ENCODE assay signal across 27 cellular contexts in genomic region chrX:24927372-24927771, GRCh38.
"Had no signal": no experiment of that assay in that cellular context is flagged by ENCODE, and none has a peak within 500 bp of the region (broad histone marks: within the 10 kb centered on the region; RNA-seq: fewer than 3 reads in every experiment).

No MANE protein-coding gene starts in this region.

- H3K9me3 ChIP-seq: adrenal gland, body of pancreas, esophagus squamous epithelium had no signal

- H3K27me3 ChIP-seq: body of pancreas, esophagus squamous epithelium had no signal

- H3K4me3 Mint-ChIP-seq: activated CD4-positive, alpha-beta memory T cell treated with anti-CD3 and anti-CD28 coated beads, Interleukin-2, amount 10 ng/mL, durations not matched to agents 7 days and 5 days; activated CD4-positive, alpha-beta T cell treated with anti-CD3 and anti-CD28 coated beads, Interleukin-2, amount 10 ng/mL, durations not matched to agents 7 days and 5 days; activated naive CD4-positive, alpha-beta T cell treated with anti-CD3 and anti-CD28 coated beads for 36 hours; activated naive CD4-positive, alpha-beta T cell treated with anti-CD3 and anti-CD28 coated beads, Interleukin-2, amount 50 U/mL, for 24 hours; activated naive CD8-positive, alpha-beta T cell treated with anti-CD3 and anti-CD28 coated beads for 36 hours; activated naive CD8-positive, alpha-beta T cell treated with anti-CD3 and anti-CD28 coated beads, Interleukin-2, amount 50 U/mL, for 24 hours; activated T-cell treated with anti-CD3 and anti-CD28 coated beads, Interleukin-2, amount 50 U/mL, for 24 hours; effector memory CD8-positive, alpha-beta T cell had no signal

- H3K4me3 ChIP-seq: adrenal gland, body of pancreas, esophagus squamous epithelium had no signal

- H3K9me3 Mint-ChIP-seq: activated CD4-positive, alpha-beta memory T cell treated with anti-CD3 and anti-CD28 coated beads, Interleukin-2, amount 10 ng/mL, durations not matched to agents 7 days and 5 days; activated CD4-positive, alpha-beta T cell treated with anti-CD3 and anti-CD28 coated beads, Interleukin-2, amount 10 ng/mL, durations not matched to agents 7 days and 5 days; activated naive CD4-positive, alpha-beta T cell treated with anti-CD3 and anti-CD28 coated beads for 36 hours; activated naive CD4-positive, alpha-beta T cell treated with anti-CD3 and anti-CD28 coated beads, Interleukin-2, amount 50 U/mL, for 24 hours; activated naive CD8-positive, alpha-beta T cell treated with anti-CD3 and anti-CD28 coated beads for 36 hours; activated naive CD8-positive, alpha-beta T cell treated with anti-CD3 and anti-CD28 coated beads, Interleukin-2, amount 50 U/mL, for 24 hours; activated T-cell treated with anti-CD3 and anti-CD28 coated beads, Interleukin-2, amount 50 U/mL, for 24 hours; activated T-helper 2 cell treated with anti-CD3 and anti-CD28 coated beads, Interferon-gamma antibody, Interleukin-2, Interleukin-4, amounts not matched to agents 10 μg/mL and 5 μg/mL and 100 μg/mL, durations not matched to agents 14 hours and 24 hours and 36 hours; effector memory CD8-positive, alpha-beta T cell had no signal

- DNase-seq: activated CD4-positive, alpha-beta memory T cell treated with anti-CD3 and anti-CD28 coated beads, Interleukin-2, amount 10 ng/mL, durations not matched to agents 7 days and 5 days; activated CD4-positive, alpha-beta T cell treated with anti-CD3 and anti-CD28 coated beads for 1 hour; activated CD4-positive, alpha-beta T cell treated with anti-CD3 and anti-CD28 coated beads for 4 hours; activated CD4-positive, alpha-beta T cell treated with anti-CD3 and anti-CD28 coated beads, Interleukin-2, amount 10 ng/mL, durations not matched to agents 7 days and 5 days; activated CD4-positive, alpha-beta T cell treated with anti-CD3 and anti-CD28 coated beads, Interleukin-2, amount 50 U/mL, for 4 hours; activated CD8-positive, alpha-beta memory T cell treated with anti-CD3 and anti-CD28 coated beads, Interleukin-2, amount 50 U/mL, for 48 hours; activated effector memory CD4-positive, alpha-beta T cell treated with anti-CD3 and anti-CD28 coated beads, Interleukin-2, amount 50 U/mL, for 16 hours; activated naive CD4-positive, alpha-beta T cell treated with anti-CD3 and anti-CD28 coated beads for 36 hours; activated naive CD8-positive, alpha-beta T cell treated with anti-CD3 and anti-CD28 coated beads for 36 hours; activated naive CD8-positive, alpha-beta T cell treated with anti-CD3 and anti-CD28 coated beads, Interleukin-2, amount 50 U/mL, for 24 hours; activated T-cell treated with anti-CD3 and anti-CD28 coated beads for 4 hours; activated T-cell treated with anti-CD3 and anti-CD28 coated beads, Interleukin-2, amount 50 U/mL, for 24 hours; adrenal gland; amygdala; aorta; body of pancreas; caudate nucleus; cortex of kidney; dermis blood vessel endothelial cell; effector CD4-positive, alpha-beta T cell; effector memory CD8-positive, alpha-beta T cell; esophagus squamous epithelium; foreskin melanocyte; head of caudate nucleus had no signal

- H3K27ac Mint-ChIP-seq: activated CD4-positive, alpha-beta memory T cell treated with anti-CD3 and anti-CD28 coated beads, Interleukin-2, amount 10 ng/mL, durations not matched to agents 7 days and 5 days; activated CD4-positive, alpha-beta T cell treated with anti-CD3 and anti-CD28 coated beads, Interleukin-2, amount 10 ng/mL, durations not matched to agents 7 days and 5 days; activated naive CD4-positive, alpha-beta T cell treated with anti-CD3 and anti-CD28 coated beads for 36 hours; activated naive CD4-positive, alpha-beta T cell treated with anti-CD3 and anti-CD28 coated beads, Interleukin-2, amount 50 U/mL, for 24 hours; activated naive CD8-positive, alpha-beta T cell treated with anti-CD3 and anti-CD28 coated beads for 36 hours; activated naive CD8-positive, alpha-beta T cell treated with anti-CD3 and anti-CD28 coated beads, Interleukin-2, amount 50 U/mL, for 24 hours; activated T-cell treated with anti-CD3 and anti-CD28 coated beads, Interleukin-2, amount 50 U/mL, for 24 hours; activated T-helper 2 cell treated with anti-CD3 and anti-CD28 coated beads, Interferon-gamma antibody, Interleukin-2, Interleukin-4, amounts not matched to agents 10 μg/mL and 5 μg/mL and 100 μg/mL, durations not matched to agents 14 hours and 24 hours and 36 hours; effector memory CD8-positive, alpha-beta T cell had no signal

- ATAC-seq: activated naive CD8-positive, alpha-beta T cell treated with anti-CD3 and anti-CD28 coated beads, Interleukin-2, amount 50 U/mL, for 24 hours; body of pancreas; effector memory CD8-positive, alpha-beta T cell had no signal

- H3K36me3 ChIP-seq: adrenal gland had no signal

- H3K4me1 ChIP-seq: adrenal gland, body of pancreas, esophagus squamous epithelium had no signal

- H3K4me1 Mint-ChIP-seq: activated naive CD4-positive, alpha-beta T cell treated with anti-CD3 and anti-CD28 coated beads, Interleukin-2, amount 50 U/mL, for 24 hours had no signal

- H3K27me3 Mint-ChIP-seq: activated CD4-positive, alpha-beta memory T cell treated with anti-CD3 and anti-CD28 coated beads, Interleukin-2, amount 10 ng/mL, durations not matched to agents 7 days and 5 days; activated CD4-positive, alpha-beta T cell treated with anti-CD3 and anti-CD28 coated beads, Interleukin-2, amount 10 ng/mL, durations not matched to agents 7 days and 5 days; activated naive CD4-positive, alpha-beta T cell treated with anti-CD3 and anti-CD28 coated beads, Interleukin-2, amount 50 U/mL, for 24 hours; activated naive CD8-positive, alpha-beta T cell treated with anti-CD3 and anti-CD28 coated beads for 36 hours; activated naive CD8-positive, alpha-beta T cell treated with anti-CD3 and anti-CD28 coated beads, Interleukin-2, amount 50 U/mL, for 24 hours; effector memory CD8-positive, alpha-beta T cell had no signal

- H3K27ac ChIP-seq: adrenal gland, body of pancreas, epithelial cell of prostate, esophagus squamous epithelium had no signal
